In genomic region chr10:122500194-122500593, GRCh38 we compare ENCODE assay signal across 29 cellular contexts. TPM values are rescaled to one million over a fixed set of nuclear protein-coding genes. Genes with fewer than 3 reads are reported as not detected.
DNase-seq lines count a peak whose midpoint lies in the region; ATAC-seq, FAIRE-seq and TF ChIP-seq lines count a peak whose summit lies in the region.
"Had no signal": no experiment of that assay in that cellular context is flagged by ENCODE, and none has a peak within 500 bp of the region (broad histone marks: within the 10 kb centered on the region; RNA-seq: fewer than 3 reads in every experiment).

No MANE protein-coding gene starts in this region.

- H3K4me1 ChIP-seq in esophagus squamous epithelium (peaks cover 13 to 52% (median 31%) of the 10 kb centered on the region in 3 donors), thoracic aorta (ENCODE audit: control insufficient read depth in 1 of 2, low read depth in 2 of 2) (peaks cover 44 to 70% of the 10 kb centered on the region in 2 donors)

- H3K9me3 ChIP-seq in esophagus squamous epithelium = no peaks in the 10 kb centered on the region
- H3K9me3 ChIP-seq in thoracic aorta = no peaks in the 10 kb centered on the region
- H3K9me3 ChIP-seq: BLaER1 treated with 17β-estradiol and CSF1 and Interleukin-3, amounts not matched to agents 10 nM and 100 nM; Peyer's patch had no signal

- FAIRE-seq in GM12891 (lab: Jason Lieb, UNC) = no peak

- H3K36me3 ChIP-seq in esophagus squamous epithelium (no peaks in the 10 kb centered on the region), thoracic aorta (no peaks in the 10 kb centered on the region)
- H3K36me3 ChIP-seq: BLaER1 treated with 17β-estradiol and CSF1 and Interleukin-3, amounts not matched to agents 10 nM and 100 nM; Peyer's patch had no signal

- H3K36me3 Mint-ChIP-seq in osteocyte (ENCODE audit: unreplicated experiment) = peaks cover 51% of the 10 kb centered on the region
- H3K36me3 Mint-ChIP-seq: activated CD4-positive, alpha-beta memory T cell treated with anti-CD3 and anti-CD28 coated beads for 36 hours; naive thymus-derived CD4-positive, alpha-beta T cell; stimulated activated effector memory CD8-positive, alpha-beta T cell treated with anti-CD3 and anti-CD28 coated beads, Interleukin-12 subunit alpha, Interleukin-12 subunit beta, amount 100 ng/mL, for 72 hours had no signal

- H3K4me3 ChIP-seq in esophagus squamous epithelium (no peak overlapping the region), thoracic aorta (no peak overlapping the region)
- H3K4me3 ChIP-seq: BLaER1 treated with 17β-estradiol and CSF1 and Interleukin-3, amounts not matched to agents 10 nM and 100 nM; Peyer's patch had no signal

- no peak overlapping the region for H3K4me3 Mint-ChIP-seq in osteocyte (ENCODE audit: unreplicated experiment)
- H3K4me3 Mint-ChIP-seq: activated CD4-positive, alpha-beta memory T cell treated with anti-CD3 and anti-CD28 coated beads for 36 hours; activated naive CD4-positive, alpha-beta T cell treated with anti-CD3 and anti-CD28 coated beads for 36 hours; activated T-helper 1 cell treated with anti-CD3 and anti-CD28 coated beads, Interleukin-12 subunit alpha, Interleukin-12 subunit beta, Interleukin-2, Interleukin-4 antibody, amounts not matched to agents 30 ng/mL and 10 ng/mL and 1 ng/mL, durations not matched to agents 14 hours and 24 hours and 36 hours; brain; naive thymus-derived CD4-positive, alpha-beta T cell; stimulated activated effector memory CD8-positive, alpha-beta T cell treated with anti-CD3 and anti-CD28 coated beads, Interleukin-12 subunit alpha, Interleukin-12 subunit beta, amount 100 ng/mL, for 72 hours; T-helper 2 cell treated with Interferon-gamma antibody and Interleukin-4, amounts not matched to agents 5 μg/mL and 100 μg/mL, for 36 hours had no signal

- WGBS in esophagus squamous epithelium, 2 donors = 59 to 75% methylated on average over 5 of the region's 5 CpGs

- no peak for DNase-seq in esophagus squamous epithelium (lab: John Stamatoyannopoulos, UW)
- no peak for DNase-seq in osteocyte (ENCODE audit: extremely low spot score, unreplicated experiment)
- no peak for DNase-seq in thoracic aorta (ENCODE audit: low spot score)
- DNase-seq in GM12891 (ENCODE audit: insufficient read length, low spot score) = no peak
- DNase-seq in amniotic stem cell (lab: John Stamatoyannopoulos, UW) = no peak
- no peak for DNase-seq in NCI-H345 (lab: John Stamatoyannopoulos, UW)
- DNase-seq: activated CD4-positive, alpha-beta memory T cell treated with anti-CD3 and anti-CD28 coated beads for 36 hours; activated CD4-positive, alpha-beta T cell treated with anti-CD3 and anti-CD28 coated beads for 1 hour; activated naive CD4-positive, alpha-beta T cell treated with anti-CD3 and anti-CD28 coated beads for 36 hours; effector CD8-positive, alpha-beta T cell; glutamatergic neuron; naive thymus-derived CD4-positive, alpha-beta T cell; NCI-H1048; NCI-H446; NCI-H774; Peyer's patch; stimulated activated CD4-positive, alpha-beta T cell treated with anti-CD3 and anti-CD28 coated beads, Interleukin-15, amount 100 ng/mL, for 24 hours had no signal

- no peaks in the 10 kb centered on the region for H3K27me3 ChIP-seq in esophagus squamous epithelium
- no peaks in the 10 kb centered on the region for H3K27me3 ChIP-seq in thoracic aorta (replicated peaks; ENCODE audit: insufficient read depth)
- H3K27me3 ChIP-seq: BLaER1 treated with 17β-estradiol and CSF1 and Interleukin-3, amounts not matched to agents 10 nM and 100 nM; Peyer's patch had no signal

- TF ChIP-seq CTCF in esophagus squamous epithelium (IDR thresholded peaks at IDR 0.05) (no peak), osteocyte (IDR thresholded peaks at IDR 0.05) (no peak), thoracic aorta (IDR thresholded peaks at IDR 0.05) (no peak)

- intact Hi-C loops in esophagus squamous epithelium (cut with DNase I) = no loop called here

- ATAC-seq in thoracic aorta (ENCODE audit: insufficient number of reproducible peaks, low FRiP score, low read depth) = no peak
- no peak for ATAC-seq in HG03196 (IDR thresholded peaks at IDR 0.05; ENCODE audit: unreplicated experiment)
- ATAC-seq: left lobe of liver; naive thymus-derived CD4-positive, alpha-beta T cell; stimulated activated effector memory CD8-positive, alpha-beta T cell treated with anti-CD3 and anti-CD28 coated beads, Interleukin-12 subunit alpha, Interleukin-12 subunit beta, amount 100 ng/mL, for 72 hours had no signal

- H3K4me1 Mint-ChIP-seq in osteocyte (ENCODE audit: unreplicated experiment) = peaks cover 77% of the 10 kb centered on the region

- H3K27ac ChIP-seq in angular gyrus (ENCODE audit: low read depth, low read length) = peak overlapping the region; percentile 75
- peak overlapping the region in 3 of 4 donors; percentile 24 to 75 (median 28) for H3K27ac ChIP-seq in esophagus squamous epithelium
- peak overlapping the region; percentile 91 to 97 for H3K27ac ChIP-seq in thoracic aorta
- H3K27ac ChIP-seq: BLaER1 treated with 17β-estradiol and CSF1 and Interleukin-3, amounts not matched to agents 10 nM and 100 nM had no signal

- peak overlapping the region; percentile 79 for H3K27ac Mint-ChIP-seq in osteocyte (ENCODE audit: unreplicated experiment)
- H3K27ac Mint-ChIP-seq: activated CD4-positive, alpha-beta memory T cell treated with anti-CD3 and anti-CD28 coated beads for 36 hours; activated naive CD4-positive, alpha-beta T cell treated with anti-CD3 and anti-CD28 coated beads for 36 hours; activated T-helper 1 cell treated with anti-CD3 and anti-CD28 coated beads, Interleukin-12 subunit alpha, Interleukin-12 subunit beta, Interleukin-2, Interleukin-4 antibody, amounts not matched to agents 30 ng/mL and 10 ng/mL and 1 ng/mL, durations not matched to agents 14 hours and 24 hours and 36 hours; stimulated activated effector memory CD8-positive, alpha-beta T cell treated with anti-CD3 and anti-CD28 coated beads, Interleukin-12 subunit alpha, Interleukin-12 subunit beta, amount 100 ng/mL, for 72 hours; T-helper 2 cell treated with Interferon-gamma antibody and Interleukin-4, amounts not matched to agents 5 μg/mL and 100 μg/mL, for 36 hours had no signal

- H3K27me3 Mint-ChIP-seq in osteocyte (ENCODE audit: unreplicated experiment) = no peaks in the 10 kb centered on the region
- H3K27me3 Mint-ChIP-seq: activated CD4-positive, alpha-beta memory T cell treated with anti-CD3 and anti-CD28 coated beads for 36 hours had no signal

- peaks cover 4% of the 10 kb centered on the region for H3K9me3 Mint-ChIP-seq in osteocyte (ENCODE audit: unreplicated experiment)
- H3K9me3 Mint-ChIP-seq: activated CD4-positive, alpha-beta memory T cell treated with anti-CD3 and anti-CD28 coated beads for 36 hours; activated naive CD4-positive, alpha-beta T cell treated with anti-CD3 and anti-CD28 coated beads for 36 hours; activated T-helper 1 cell treated with anti-CD3 and anti-CD28 coated beads, Interleukin-12 subunit alpha, Interleukin-12 subunit beta, Interleukin-2, Interleukin-4 antibody, amounts not matched to agents 30 ng/mL and 10 ng/mL and 1 ng/mL, durations not matched to agents 14 hours and 24 hours and 36 hours; naive thymus-derived CD4-positive, alpha-beta T cell; stimulated activated effector memory CD8-positive, alpha-beta T cell treated with anti-CD3 and anti-CD28 coated beads, Interleukin-12 subunit alpha, Interleukin-12 subunit beta, amount 100 ng/mL, for 72 hours; T-helper 2 cell treated with Interferon-gamma antibody and Interleukin-4, amounts not matched to agents 5 μg/mL and 100 μg/mL, for 36 hours had no signal

- TF ChIP-seq POLR2A in esophagus squamous epithelium (IDR thresholded peaks at IDR 0.05) = no peak
- TF ChIP-seq POLR2A in GM12891 (IDR thresholded peaks at IDR 0.05; ENCODE audit: low read depth, low read length) = no peak

TF ChIP-seq in GM12891, 5 proteins besides CTCF, POLR2A, EP300 and RAD21:
- TF ChIP-seq POU2F2 (IDR thresholded peaks at IDR 0.05; ENCODE audit: low read depth, low read length) (no peak), POLR2AphosphoS5 (IDR thresholded peaks at IDR 0.05; ENCODE audit: low read depth, low read length) (no peak), SPI1 (IDR thresholded peaks at IDR 0.05; ENCODE audit: low read depth, low read length) (no peak)

RNA-seq across cellular contexts. Expression of gene HTRA1, which starts 38.8 kb away (rescaled TPM):
- 10 to 100 TPM in 3 of 4 donors, 1 to 10 TPM in 1; 6.3 to 62.2 (median 25.8) TPM for total RNA-seq in esophagus squamous epithelium
- 1,546 and 1,638 TPM in 2 replicates for total RNA-seq in osteocyte
- 100 to 1,000 TPM; 282 to 473 TPM for total RNA-seq in thoracic aorta
- polyA plus RNA-seq in GM12891 (2012; ENCODE audit: low read depth, missing spikeins) = 0.05 TPM
- total RNA-seq: activated CD4-positive, alpha-beta memory T cell treated with anti-CD3 and anti-CD28 coated beads for 36 hours; activated naive CD4-positive, alpha-beta T cell treated with anti-CD3 and anti-CD28 coated beads for 36 hours; activated T-helper 1 cell treated with anti-CD3 and anti-CD28 coated beads, Interleukin-12 subunit alpha, Interleukin-12 subunit beta, Interleukin-2, Interleukin-4 antibody, amounts not matched to agents 30 ng/mL and 10 ng/mL and 1 ng/mL, durations not matched to agents 14 hours and 24 hours and 36 hours; HT-29 had no signal
- polyA plus RNA-seq: naive thymus-derived CD4-positive, alpha-beta T cell had no signal

RNA-seq across cellular contexts. Expression of gene ARMS2, which starts 45.7 kb away (rescaled TPM):
- total RNA-seq in esophagus squamous epithelium (not detected), osteocyte (not detected in 2 replicates), thoracic aorta (not detected)
- polyA plus RNA-seq in GM12891 (2012; ENCODE audit: low read depth, missing spikeins) = not detected
- total RNA-seq: activated CD4-positive, alpha-beta memory T cell treated with anti-CD3 and anti-CD28 coated beads for 36 hours; activated naive CD4-positive, alpha-beta T cell treated with anti-CD3 and anti-CD28 coated beads for 36 hours; activated T-helper 1 cell treated with anti-CD3 and anti-CD28 coated beads, Interleukin-12 subunit alpha, Interleukin-12 subunit beta, Interleukin-2, Interleukin-4 antibody, amounts not matched to agents 30 ng/mL and 10 ng/mL and 1 ng/mL, durations not matched to agents 14 hours and 24 hours and 36 hours; cerebellum; G401; HT-29; left lobe of liver; naive thymus-derived CD4-positive, alpha-beta T cell; Peyer's patch had no signal
- polyA plus RNA-seq: adipose tissue; naive thymus-derived CD4-positive, alpha-beta T cell had no signal

Comparison
In these comparisons a context has a peak if more than half of its experiments do, and no peak if none do; other contexts are left out.
1. H3K27ac ChIP-seq: peak in every context shown above with its lines; median percentile 94 in thoracic aorta; 75 in angular gyrus; 28 in esophagus squamous epithelium.
2. RNA of gene HTRA1, which starts 38.8 kb away (total RNA-seq): 1,546 to 1,638 TPM in osteocyte and 282 to 473 TPM in thoracic aorta; 6.3 to 62.2 TPM in esophagus squamous epithelium; every median in the first group is over 4 times any median in the second.